1 cellular context compared by ENCODE assay signal in the genomic region with DNA sequence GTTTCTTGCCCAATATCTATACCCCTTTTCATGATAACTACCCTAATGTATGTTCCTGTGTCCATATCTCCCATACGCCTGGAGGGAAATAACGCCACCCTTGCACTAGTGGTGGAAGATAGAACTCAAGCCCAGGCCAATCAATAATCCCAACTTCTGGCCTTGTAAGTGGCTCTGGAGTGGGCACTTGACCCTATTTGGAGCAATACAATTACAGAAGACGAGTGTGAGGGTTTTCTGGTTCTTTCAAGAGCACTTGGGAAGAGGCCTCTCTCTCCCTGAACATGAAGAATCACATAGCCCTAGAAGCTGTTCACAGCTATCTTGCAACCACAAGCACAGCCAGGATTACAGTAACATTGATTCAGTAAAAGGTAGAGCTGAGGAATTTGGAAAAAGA.
TF ChIP-seq lines count a peak whose summit lies in the region.

No MANE protein-coding gene starts in this region.

TF ChIP-seq in GM23338, 12 proteins besides CTCF, POLR2A, EP300 and RAD21 (continued from another document):
- TF ChIP-seq STAT1 (IDR thresholded peaks at IDR 0.05; ENCODE audit: unreplicated experiment) (no peak), ZNF114 (CRISPR knock-in tag; IDR thresholded peaks at IDR 0.05) (no peak)
